11 cellular contexts compared by ENCODE assay signal in the genomic region with DNA sequence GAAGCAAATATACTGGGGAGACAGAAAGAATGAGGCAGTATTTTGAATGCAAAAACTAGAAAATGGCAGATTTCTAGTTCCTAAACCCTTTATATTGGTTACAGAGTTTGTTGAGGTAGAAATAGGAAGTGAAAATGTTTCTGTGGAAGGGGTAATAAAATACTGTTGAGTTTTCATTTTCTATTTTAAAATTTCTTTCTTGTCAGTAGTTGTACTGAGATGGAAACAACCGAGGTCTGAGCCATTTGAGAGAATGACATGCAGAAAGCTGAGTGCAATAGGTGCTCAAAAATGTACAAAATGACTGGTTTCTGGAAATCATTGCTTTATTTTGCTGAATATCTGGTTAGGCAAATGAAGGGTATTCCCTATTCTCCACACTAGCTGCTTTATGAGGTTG.
DNase-seq lines count a peak whose midpoint lies in the region; ATAC-seq and TF ChIP-seq lines count a peak whose summit lies in the region.
"Had no signal": no experiment of that assay in that cellular context is flagged by ENCODE, and none has a peak within 500 bp of the region (broad histone marks: within the 10 kb centered on the region; RNA-seq: fewer than 3 reads in every experiment).

No MANE protein-coding gene starts in this region.

- H3K79me2 ChIP-seq in OCI-LY7 (ENCODE audit: insufficient read depth, low read depth, low read length): no peaks in the 10 kb centered on the region

- 16 to 51% (median 44%) methylated on average over 1 of the region's 1 CpG for WGBS in spleen, 5 donors

- ATAC-seq in GM18907 (IDR thresholded peaks at IDR 0.05; ENCODE audit: unreplicated experiment) (peak; percentile 99), GM21619 (IDR thresholded peaks at IDR 0.05; ENCODE audit: unreplicated experiment) (peak; percentile 97), HG03097 (IDR thresholded peaks at IDR 0.05; ENCODE audit: low FRiP score, unreplicated experiment) (peak; percentile 94)

- H3K9me3 ChIP-seq in OCI-LY7 (ENCODE audit: low read length) (no peaks in the 10 kb centered on the region), spleen (peaks cover 0 to 3% (median 0%) of the 10 kb centered on the region in 8 donors)

- TF ChIP-seq CTCF in OCI-LY7 (conservative IDR thresholded peaks at IDR 0.05; ENCODE audit: low read length): no peak
- no peak for TF ChIP-seq CTCF in spleen (IDR thresholded peaks at IDR 0.05 in 8 of 11, conservative IDR thresholded peaks at IDR 0.05 in 3 of 11)

- no peak for TF ChIP-seq POLR2A in spleen (IDR thresholded peaks at IDR 0.05)

- H3K4me1 ChIP-seq in OCI-LY7 (ENCODE audit: insufficient read depth, low read length, poor library complexity, severe bottlenecking) (peaks cover 16% of the 10 kb centered on the region), spleen (no peaks in the 10 kb centered on the region)

- H3K4me2 ChIP-seq in OCI-LY7 (ENCODE audit: low read length): peak overlapping the region; percentile 40

- intact Hi-C loops in OCI-LY7 (cut with micrococcal nuclease; ENCODE audit: unreplicated experiment): no loop called here
- intact Hi-C loops in spleen (cut with DNase I; ENCODE audit: low total_unique reads): no loop called here

- CTCF ChIA-PET in OCI-LY7 (lab: Charles Lee; ENCODE audit: unreplicated experiment): no interaction called here

- H3K27ac ChIP-seq in OCI-LY7 (ENCODE audit: low read depth, low read length, poor library complexity, severe bottlenecking) (peak overlapping the region; percentile 17), spleen (no peak overlapping the region)

- H3K36me3 ChIP-seq in OCI-LY7 (ENCODE audit: insufficient read depth, low read length) (no peaks in the 10 kb centered on the region), spleen (no peaks in the 10 kb centered on the region)

- DNase-seq in OCI-LY7 (ENCODE audit: low spot score) (peak; percentile 33), spleen (no peak), NCI-H510A treated with DMSO at 0.1 percent for 48 hours (lab: John Stamatoyannopoulos, UW) (no peak), hypothalamus (lab: John Stamatoyannopoulos, UW) (no peak)
- no peak for DNase-seq in activated CD4-positive, alpha-beta T cell treated with anti-CD3 and anti-CD28 coated beads, Interleukin-2, amount 50 U/mL, for 1 hour
- DNase-seq: erythroblast, NCI-H1694 treated with DMSO at 0.1 percent for 48 hours, trophoblast cell had no signal

- no TSS peak for BruUV-seq in OCI-LY7 (replicated peaks; lab: Mats Ljungman, UMichigan)

- peak overlapping the region; percentile 43; the same call in 1 of the 2 replicates for H2AFZ ChIP-seq in OCI-LY7 (ENCODE audit: low read length)

- H3K9me2 ChIP-seq in OCI-LY7 (ENCODE audit: insufficient read depth, low read length): no peaks in the 10 kb centered on the region

- H3K4me3 ChIP-seq in OCI-LY7 (ENCODE audit: low read depth, low read length, poor library complexity, severe bottlenecking) (no peak overlapping the region), spleen (no peak overlapping the region)

- no peaks in the 10 kb centered on the region for H3K27me3 ChIP-seq in spleen (replicated peaks in 1 of 7)

- POLR2A ChIA-PET in OCI-LY7 (lab: Charles Lee): no interaction called here

- no peaks in the 10 kb centered on the region for H4K20me1 ChIP-seq in OCI-LY7 (ENCODE audit: insufficient read depth, low read length)
